ENCODE assay signal across 9 cellular contexts in the genomic region with DNA sequence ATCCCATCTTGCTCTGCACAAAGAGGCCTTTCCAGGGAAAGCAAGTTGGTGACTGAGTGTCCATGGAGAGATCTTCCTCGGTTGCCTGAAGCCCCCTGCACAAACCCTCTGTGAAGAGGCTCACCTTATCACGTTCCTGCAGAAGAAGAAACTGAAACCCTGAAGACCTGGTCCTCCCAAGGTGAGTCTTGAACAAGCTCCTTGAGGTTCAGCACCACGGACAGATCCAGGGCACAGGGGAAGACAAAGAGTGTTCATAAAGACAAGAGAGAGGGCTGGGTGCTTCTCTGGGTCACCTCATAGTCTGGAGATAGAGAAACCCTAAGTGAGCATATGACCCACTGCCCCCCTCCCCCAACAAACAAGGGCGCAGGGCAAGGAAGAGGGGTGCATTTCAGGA. TPM values are rescaled to one million over a fixed set of nuclear protein-coding genes. Genes with fewer than 3 reads are reported as not detected.
DNase-seq lines count a peak whose midpoint lies in the region; ATAC-seq and TF ChIP-seq lines count a peak whose summit lies in the region.
"Had no signal": no experiment of that assay in that cellular context is flagged by ENCODE, and none has a peak within 500 bp of the region (broad histone marks: within the 10 kb centered on the region; RNA-seq: fewer than 3 reads in every experiment).

No MANE protein-coding gene starts in this region.

- no peak overlapping the region for H3K4me3 Mint-ChIP-seq in naive B cell

- no peak overlapping the region for H3K27ac Mint-ChIP-seq in naive B cell

- peak; percentile 64 for DNase-seq in GM23248
- DNase-seq in RKO (ENCODE audit: low spot score) = peak; percentile 57
- peak; percentile 65 for DNase-seq in astrocyte of the spinal cord (ENCODE audit: low read depth, low spot score)
- DNase-seq in naive B cell = peak; percentile 1
- no peak for DNase-seq in 8988T
- no peak for DNase-seq in superior temporal gyrus (ENCODE audit: extremely low spot score)
- no peak for DNase-seq in central memory CD4-positive, alpha-beta T cell

- no peaks in the 10 kb centered on the region for H3F3A ChIP-seq in GM23248 (ENCODE audit: insufficient read depth)

- no peak overlapping the region for H3K9ac ChIP-seq in GM23248

- in situ Hi-C loops in GM23248 (cut with MboI) (no loop called here), astrocyte of the spinal cord (cut with HindIII; ENCODE audit: low sequenced_read_pairs) (no loop called here)

- ATAC-seq in naive B cell (ENCODE audit: low read depth in 2 of 2) (no peak), GM18867 (IDR thresholded peaks at IDR 0.05; ENCODE audit: unreplicated experiment) (no peak)
- ATAC-seq: left colon had no signal

- no peaks in the 10 kb centered on the region for H3K79me2 ChIP-seq in GM23248 (ENCODE audit: insufficient read depth)

- H3K4me1 ChIP-seq in GM23248 (ENCODE audit: insufficient read depth) = no peaks in the 10 kb centered on the region

- H3K9me3 Mint-ChIP-seq in naive B cell = peaks cover 0 to 15% (median 0%) of the 10 kb centered on the region in 7 donors

- no peaks in the 10 kb centered on the region for H3K36me3 Mint-ChIP-seq in naive B cell

- no peaks in the 10 kb centered on the region for H3K9me2 ChIP-seq in GM23248 (ENCODE audit: insufficient read depth)

- no peak for TF ChIP-seq CTCF in astrocyte of the spinal cord (IDR thresholded peaks at IDR 0.05; ENCODE audit: low read depth, low read length)

- no peaks in the 10 kb centered on the region for H3K9me3 ChIP-seq in GM23248 (ENCODE audit: low read depth)

- H3K27ac ChIP-seq in GM23248 = no peak overlapping the region

- no peaks in the 10 kb centered on the region for H3K36me3 ChIP-seq in GM23248 (ENCODE audit: low read depth)

- H2AFZ ChIP-seq in GM23248 = no peak overlapping the region

- no peaks in the 10 kb centered on the region for H3K4me1 Mint-ChIP-seq in naive B cell

- H4K20me1 ChIP-seq in GM23248 (ENCODE audit: insufficient read depth) = no peaks in the 10 kb centered on the region

- H3K27me3 Mint-ChIP-seq in naive B cell = peaks cover 37 to 61% (median 38%) of the 10 kb centered on the region in 3 donors

- no peak overlapping the region for H3K4me2 ChIP-seq in GM23248 (ENCODE audit: unreplicated experiment)

- WGBS in GM23248 (ENCODE audit: low coverage in 1 of 2, low lambda C conversion rate in 2 of 2, missing lambda C conversion rate in 2 of 2), 2 experiments = 0% methylated on average over 4 of the region's 4 CpGs

- H3K27me3 ChIP-seq in GM23248 (replicated peaks; ENCODE audit: insufficient read depth) = peaks cover 44% of the 10 kb centered on the region

- no peak overlapping the region for H3K4me3 ChIP-seq in GM23248
- H3K4me3 ChIP-seq in astrocyte of the spinal cord (ENCODE audit: low read depth, low read length) = no peak overlapping the region

RNA-seq across cellular contexts. Expression of gene TBC1D21, which starts 21.7 kb away (rescaled TPM):
- total RNA-seq in GM23248 (2014; rRNA removed; shearing (Covaris generic)) = not detected in 2 replicates
- polyA plus RNA-seq in GM23248 (2016; fragmentation: Nextera tagmentation; extraction: Ambion mirVana) (not detected in 2 replicates), naive B cell (ENCODE audit: low read depth in 6 of 6) (not detected)
- total RNA-seq: left colon had no signal

Comparison
In these comparisons a context has a peak if more than half of its experiments do, and no peak if none do; other contexts are left out.
1. DNase-seq: peak in GM23248 (single experiment), RKO (single experiment), astrocyte of the spinal cord (single experiment) and naive B cell (single experiment); none in 8988T (single experiment), superior temporal gyrus (single experiment) and central memory CD4-positive, alpha-beta T cell (single experiment).